In genomic region chr20:21101453-21102251, GRCh38 we compare ENCODE assay signal across 9 cellular contexts. TPM values are rescaled to one million over a fixed set of nuclear protein-coding genes. Genes with fewer than 3 reads are reported as not detected.
DNase-seq lines count a peak whose midpoint lies in the region; ATAC-seq and TF ChIP-seq lines count a peak whose summit lies in the region.
"Had no signal": no experiment of that assay in that cellular context is flagged by ENCODE, and none has a peak within 500 bp of the region (broad histone marks: within the 10 kb centered on the region; RNA-seq: fewer than 3 reads in every experiment).

No MANE protein-coding gene starts in this region.

- H3K79me2 ChIP-seq in SK-N-SH (ENCODE audit: insufficient read depth) (no peaks in the 10 kb centered on the region), fibroblast of lung (ENCODE audit: control insufficient read depth, insufficient read depth, low read length) (no peaks in the 10 kb centered on the region), osteoblast (ENCODE audit: insufficient read depth, low read length) (no peaks in the 10 kb centered on the region)

- H3K27ac ChIP-seq in HL-60 (replicated peaks) (peak overlapping the region; percentile 84), SK-N-SH (ENCODE audit: low read depth in 2 of 2, low read length in 1 of 2) (no peak overlapping the region), fibroblast of lung (ENCODE audit: insufficient read depth, low read length) (no peak overlapping the region), osteoblast (ENCODE audit: low read depth, low read length) (no peak overlapping the region)

- H3K27me3 ChIP-seq in HL-60 (ENCODE audit: insufficient read depth, poor library complexity, severe bottlenecking) (peaks cover 38% of the 10 kb centered on the region), SK-N-SH (ENCODE audit: insufficient read depth) (peaks cover 83% of the 10 kb centered on the region), fibroblast of lung (ENCODE audit: control insufficient read depth, insufficient read depth, low read length) (peaks cover 72% of the 10 kb centered on the region), osteoblast (ENCODE audit: insufficient read depth, low read length) (peaks cover 86% of the 10 kb centered on the region)

- H3K4me2 ChIP-seq in SK-N-SH, result peak overlapping the region; percentile 72
- peak overlapping the region; percentile 35 for H3K4me2 ChIP-seq in fibroblast of lung (ENCODE audit: extremely low read depth, insufficient read depth, low read length)
- no peak overlapping the region for H3K4me2 ChIP-seq in osteoblast (ENCODE audit: insufficient read depth, low read length)

- no peak for TF ChIP-seq CTCF in HL-60 (IDR thresholded peaks at IDR 0.05; ENCODE audit: insufficient read depth, low read length)
- TF ChIP-seq CTCF in SK-N-SH (IDR thresholded peaks at IDR 0.05), result no peak
- no peak for TF ChIP-seq CTCF in fibroblast of lung (conservative IDR thresholded peaks at IDR 0.05 in 1 of 2, IDR thresholded peaks at IDR 0.05 in 1 of 2; ENCODE audit: low read depth in 1 of 2, low read length in 2 of 2)
- TF ChIP-seq CTCF in osteoblast (IDR thresholded peaks at IDR 0.05; ENCODE audit: extremely low read depth, low read depth, low read length), result no peak

- H4K20me1 ChIP-seq in SK-N-SH (ENCODE audit: insufficient read depth) (no peaks in the 10 kb centered on the region), fibroblast of lung (ENCODE audit: control insufficient read depth, extremely low read depth, insufficient read depth, low read length) (no peaks in the 10 kb centered on the region), osteoblast (ENCODE audit: insufficient read depth, low read length) (no peaks in the 10 kb centered on the region)

- CTCF ChIA-PET in SK-N-SH (lab: Yijun Ruan, JAX), result interaction anchor here (0.9 to 2.8 kb wide), 6 partner anchors 9 to 514 kb away, joined by 3 to 11 read pairs (median 4); no protein-coding TSS in a partner anchor

- H3K4me3 ChIP-seq in HL-60 (replicated peaks; ENCODE audit: insufficient read depth, low read length) (peak overlapping the region; percentile 48), SK-N-SH (ENCODE audit: low read depth in 2 of 2, low read length in 1 of 2) (peak overlapping the region in 1 of 2 experiments; percentile 3; a peak in 2 of 4 replicates), fibroblast of lung (replicated peaks in 1 of 4; ENCODE audit: control extremely low read depth in 1 of 4, insufficient read depth in 1 of 4, low read depth in 3 of 4, low read length in 4 of 4) (no peak overlapping the region), osteoblast (ENCODE audit: insufficient read depth, low read length) (no peak overlapping the region)

- H3K9me2 ChIP-seq in SK-N-SH, result no peaks in the 10 kb centered on the region

- no peaks in the 10 kb centered on the region for H3K36me3 ChIP-seq in SK-N-SH (replicated peaks in 1 of 2; ENCODE audit: control insufficient read depth in 1 of 2, insufficient read depth in 2 of 2, low read length in 1 of 2)
- no peaks in the 10 kb centered on the region for H3K36me3 ChIP-seq in fibroblast of lung (ENCODE audit: control insufficient read depth, insufficient read depth, low read length)
- no peaks in the 10 kb centered on the region for H3K36me3 ChIP-seq in osteoblast (ENCODE audit: insufficient read depth, low read length)

- POLR2A ChIA-PET in SK-N-SH (lab: Yijun Ruan, JAX), result no interaction called here

- TF ChIP-seq RAD21 in SK-N-SH (IDR thresholded peaks at IDR 0.05; ENCODE audit: low read length), result no peak

- TF ChIP-seq EP300 in SK-N-SH (IDR thresholded peaks at IDR 0.05; ENCODE audit: borderline replicate concordance in 1 of 2, low read depth in 1 of 2, low read length in 1 of 2), result no peak

- WGBS in SK-N-SH (ENCODE audit: low lambda C conversion rate), result 43% methylated on average over 23 of the region's 59 CpGs

- H3K4me1 ChIP-seq in SK-N-SH (ENCODE audit: control insufficient read depth in 1 of 2, insufficient read depth in 2 of 2, low read depth in 1 of 2, low read length in 1 of 2), result peaks cover 0 to 23% of the 10 kb centered on the region in 2 experiments; a peak in 1 of 4 replicates
- no peaks in the 10 kb centered on the region for H3K4me1 ChIP-seq in fibroblast of lung (ENCODE audit: control insufficient read depth, extremely low read depth, insufficient read depth, low read length)
- H3K4me1 ChIP-seq in osteoblast (ENCODE audit: insufficient read depth, low read length), result peaks cover 4% of the 10 kb centered on the region

- no peak overlapping the region for H2AFZ ChIP-seq in SK-N-SH (ENCODE audit: low read depth)
- H2AFZ ChIP-seq in fibroblast of lung (ENCODE audit: low read length), result no peak overlapping the region
- H2AFZ ChIP-seq in osteoblast (ENCODE audit: low read length), result peak overlapping the region; percentile 22

- DNase-seq in HL-60 (ENCODE audit: low read depth in 1 of 2, low spot score in 1 of 2), result no peak
- peak; percentile 54 for DNase-seq in SK-N-SH
- no peak for DNase-seq in fibroblast of lung (ENCODE audit: low read depth in 2 of 2)
- peak; percentile 75 for DNase-seq in osteoblast (ENCODE audit: insufficient read length, low spot score, missing footprints)
- no peak for DNase-seq in inferior parietal cortex (ENCODE audit: extremely low spot score)

- no peak for ATAC-seq in GM18511 (IDR thresholded peaks at IDR 0.05; ENCODE audit: unreplicated experiment)
- ATAC-seq in GM21367 (IDR thresholded peaks at IDR 0.05; ENCODE audit: unreplicated experiment), result no peak

- no peak overlapping the region for H3K9ac ChIP-seq in SK-N-SH
- H3K9ac ChIP-seq in fibroblast of lung (ENCODE audit: insufficient read depth, low read length), result no peak overlapping the region

- H3F3A ChIP-seq in SK-N-SH (replicated peaks; ENCODE audit: insufficient read depth), result no peaks in the 10 kb centered on the region

- H3K9me3 ChIP-seq in SK-N-SH (no peaks in the 10 kb centered on the region), fibroblast of lung (ENCODE audit: control insufficient read depth, insufficient read depth, low read depth, low read length) (no peaks in the 10 kb centered on the region), osteoblast (ENCODE audit: low read depth, low read length) (no peaks in the 10 kb centered on the region)

TF ChIP-seq in SK-N-SH, 30 proteins besides CTCF, POLR2A, EP300 and RAD21:
- TF ChIP-seq RFX5 (IDR thresholded peaks at IDR 0.05; ENCODE audit: low read length), result no peak
TF ChIP-seq in SK-N-SH: peak in this region for 0.

RNA-seq across cellular contexts. Expression of gene LINC00237, which starts 4.5 kb away (rescaled TPM):
- polyA plus RNA-seq in SK-N-SH (2012; rRNA removed) (not detected in 2 replicates), fibroblast of lung (not detected in 2 replicates)
- polyA plus RNA-seq in SK-N-SH (2012; cell fraction: cytosol; rRNA removed), result not detected in 2 replicates
- polyA plus RNA-seq in SK-N-SH (2012; cell fraction: nucleus; rRNA removed), result not detected in 2 replicates
- total RNA-seq in fibroblast of lung (not detected in 2 replicates), osteoblast (not detected in 2 replicates)
- polyA plus RNA-seq in fibroblast of lung (2012), result not detected in 2 replicates
- polyA minus RNA-seq in fibroblast of lung (ENCODE audit: low replicate concordance), result not detected in 2 replicates
- total RNA-seq: lung microvascular endothelial cell, SK-MEL-5 had no signal

RNA-seq across cellular contexts. Expression of gene KIZ, which starts 24.2 kb away (rescaled TPM):
- polyA plus RNA-seq in SK-N-SH (2012; rRNA removed) (3.9 and 5.5 TPM in 2 replicates), fibroblast of lung (7.0 and 11.5 TPM in 2 replicates)
- 4.6 and 5.3 TPM in 2 replicates for polyA plus RNA-seq in SK-N-SH (2012; cell fraction: cytosol; rRNA removed)
- polyA plus RNA-seq in SK-N-SH (2012; cell fraction: nucleus; rRNA removed), result 11.3 and 13.8 TPM in 2 replicates
- total RNA-seq in fibroblast of lung (23.5 and 25.9 TPM in 2 replicates), osteoblast (40.1 and 40.5 TPM in 2 replicates)
- 5.3 and 8.4 TPM in 2 replicates for polyA plus RNA-seq in fibroblast of lung (2012)
- 0.30 TPM in 1 of 2 replicates, not detected in the other for polyA minus RNA-seq in fibroblast of lung (ENCODE audit: low replicate concordance)

Comparison
In these comparisons a context has a peak if more than half of its experiments do, and no peak if none do; other contexts are left out.
1. DNase-seq: peak in SK-N-SH (single experiment) and osteoblast (single experiment); none in HL-60 (0 of 2), fibroblast of lung (0 of 2) and inferior parietal cortex (single experiment).